In genomic region chr22:41696714-41697113, GRCh38 we compare ENCODE assay signal across 9 cellular contexts. TPM values are rescaled to one million over a fixed set of nuclear protein-coding genes. Genes with fewer than 3 reads are reported as not detected.
DNase-seq lines count a peak whose midpoint lies in the region; ATAC-seq and TF ChIP-seq lines count a peak whose summit lies in the region.
"Had no signal": no experiment of that assay in that cellular context is flagged by ENCODE, and none has a peak within 500 bp of the region (broad histone marks: within the 10 kb centered on the region; RNA-seq: fewer than 3 reads in every experiment).

No MANE protein-coding gene starts in this region.

- CTCF ChIA-PET in activated CD8-positive, alpha-beta T cell treated with anti-CD3 and anti-CD28 coated beads for 36 hours (lab: Charles Lee): interaction anchor here (0.6 to 5.0 kb wide), 64 partner anchors 9 to 416 kb away, joined by 3 to 56 read pairs (median 6); partner anchors contain the start of genes CCDC134, CENPM, SNU13 and SREBF2

- POLR2A ChIA-PET in activated CD8-positive, alpha-beta T cell treated with anti-CD3 and anti-CD28 coated beads for 36 hours (lab: Charles Lee): interaction anchor here (0.7 to 3.9 kb wide), 6 partner anchors 9 to 244 kb away, joined by 3 to 34 read pairs (median 4); partner anchors contain the start of genes CCDC134 and SNU13

- no peaks in the 10 kb centered on the region for H3K9me3 Mint-ChIP-seq in activated CD8-positive, alpha-beta T cell treated with anti-CD3 and anti-CD28 coated beads for 36 hours

- H3K9me3 ChIP-seq in cardiac muscle cell (ENCODE audit: low read depth) (no peaks in the 10 kb centered on the region), lower lobe of right lung (no peaks in the 10 kb centered on the region), thyroid gland (no peaks in the 10 kb centered on the region)

- no peak for DNase-seq in cardiac muscle cell (ENCODE audit: low read depth in 1 of 2, low spot score in 1 of 2)
- no peak for DNase-seq in Right ventricle myocardium superior
- no peak for DNase-seq in activated CD8-positive, alpha-beta T cell treated with anti-CD3 and anti-CD28 coated beads for 36 hours
- no peak for DNase-seq in lower lobe of right lung
- no peak for DNase-seq in thyroid gland
- no peak for DNase-seq in AG20443 (ENCODE audit: low spot score)

- peaks cover 10% of the 10 kb centered on the region for H3K4me1 Mint-ChIP-seq in activated CD8-positive, alpha-beta T cell treated with anti-CD3 and anti-CD28 coated beads for 36 hours (ENCODE audit: low read depth)

- no peaks in the 10 kb centered on the region for H3K27me3 ChIP-seq in cardiac muscle cell
- no peaks in the 10 kb centered on the region for H3K27me3 ChIP-seq in lower lobe of right lung (ENCODE audit: low read depth)
- no peaks in the 10 kb centered on the region for H3K27me3 ChIP-seq in thyroid gland

- no peaks in the 10 kb centered on the region for H3K27me3 Mint-ChIP-seq in activated CD8-positive, alpha-beta T cell treated with anti-CD3 and anti-CD28 coated beads for 36 hours

- TF ChIP-seq POLR2A in thyroid gland (IDR thresholded peaks at IDR 0.05): no peak

- H3K27ac ChIP-seq in cardiac muscle cell (peak overlapping the region; percentile 62), lower lobe of right lung (peak overlapping the region; percentile 72), thyroid gland (peak overlapping the region in 2 of 3 donors; percentile 34 to 74)

- no peaks in the 10 kb centered on the region for H3K36me3 Mint-ChIP-seq in activated CD8-positive, alpha-beta T cell treated with anti-CD3 and anti-CD28 coated beads for 36 hours (ENCODE audit: low read depth)
- H3K36me3 Mint-ChIP-seq: CD14-positive monocyte had no signal

- no peak for ATAC-seq in Right ventricle myocardium superior (ENCODE audit: poor library complexity)
- no peak for ATAC-seq in activated CD8-positive, alpha-beta T cell treated with anti-CD3 and anti-CD28 coated beads for 36 hours
- peak in 1 of 2 donors; percentile 4 for ATAC-seq in lower lobe of right lung
- ATAC-seq in HG02870 (IDR thresholded peaks at IDR 0.05; ENCODE audit: unreplicated experiment): no peak
- ATAC-seq in HG03521 (IDR thresholded peaks at IDR 0.05; ENCODE audit: unreplicated experiment): no peak

- TF ChIP-seq CTCF in cardiac muscle cell (IDR thresholded peaks at IDR 0.05; ENCODE audit: low read depth, low read length) (no peak), lower lobe of right lung (IDR thresholded peaks at IDR 0.05) (no peak), thyroid gland (IDR thresholded peaks at IDR 0.05) (no peak)
- TF ChIP-seq CTCF in activated CD8-positive, alpha-beta T cell treated with anti-CD3 and anti-CD28 coated beads for 36 hours (IDR thresholded peaks at IDR 0.05): no peak

- no peak overlapping the region for H3K4me3 ChIP-seq in cardiac muscle cell
- H3K4me3 ChIP-seq in lower lobe of right lung: no peak overlapping the region
- no peak overlapping the region for H3K4me3 ChIP-seq in thyroid gland (replicated peaks in 1 of 3)

- peak overlapping the region; percentile 47 for H3K27ac Mint-ChIP-seq in activated CD8-positive, alpha-beta T cell treated with anti-CD3 and anti-CD28 coated beads for 36 hours

- no peak overlapping the region for H3K4me3 Mint-ChIP-seq in activated CD8-positive, alpha-beta T cell treated with anti-CD3 and anti-CD28 coated beads for 36 hours

- WGBS in thyroid gland, 2 donors: 52 to 77% methylated on average over 5 to 9 of the region's 11 CpGs

- H3K36me3 ChIP-seq in cardiac muscle cell (no peaks in the 10 kb centered on the region), lower lobe of right lung (peaks cover 10% of the 10 kb centered on the region), thyroid gland (peaks cover 5 to 7% of the 10 kb centered on the region in 2 donors)

- intact Hi-C loops in Right ventricle myocardium superior (cut with DNase I): loop anchor here (5.0 kb wide), 1 partner anchor 246 kb away; no protein-coding TSS in a partner anchor
- intact Hi-C loops in activated CD8-positive, alpha-beta T cell treated with anti-CD3 and anti-CD28 coated beads for 36 hours (cut with micrococcal nuclease): loop anchor here (5.0 kb wide), 1 partner anchor 246 kb away; no protein-coding TSS in a partner anchor
- intact Hi-C loops in lower lobe of right lung (cut with DNase I): loop anchor here (5.0 kb wide), 1 partner anchor 246 kb away; no protein-coding TSS in a partner anchor
- intact Hi-C loops in thyroid gland (cut with DNase I): loop anchor here (5.0 kb wide), 1 partner anchor 246 kb away; no protein-coding TSS in a partner anchor

- H3K4me1 ChIP-seq in cardiac muscle cell (ENCODE audit: low read depth): peaks cover 5% of the 10 kb centered on the region
- H3K4me1 ChIP-seq in lower lobe of right lung: peaks cover 19% of the 10 kb centered on the region
- peaks cover 9 to 18% of the 10 kb centered on the region in 2 donors for H3K4me1 ChIP-seq in thyroid gland

RNA-seq across cellular contexts. Expression of gene MEI1, which starts 2.6 kb away (rescaled TPM):
- total RNA-seq in cardiac muscle cell: 1.1 and 17.8 TPM in 2 replicates
- polyA plus RNA-seq in cardiac muscle cell: 3.3 and 5.6 TPM in 2 replicates
- not detected for total RNA-seq in Right ventricle myocardium superior
- 10 to 100 TPM; 27.7 to 28.4 TPM for total RNA-seq in activated CD8-positive, alpha-beta T cell treated with anti-CD3 and anti-CD28 coated beads for 36 hours
- 4.3 TPM for total RNA-seq in lower lobe of right lung
- 1 to 10 TPM in 2 of 4 donors, under 1 TPM in 2; 0.25 to 5.2 (median 1.4) TPM for total RNA-seq in thyroid gland

RNA-seq across cellular contexts. Expression of gene SNU13, which starts 8.0 kb away (rescaled TPM):
- total RNA-seq in cardiac muscle cell (112 and 149 TPM in 2 replicates), Right ventricle myocardium superior (193 TPM), lower lobe of right lung (95.9 TPM), thyroid gland (100 to 1,000 TPM; 127 to 194 (median 176) TPM)
- 246 and 273 TPM in 2 replicates for polyA plus RNA-seq in cardiac muscle cell
- 100 to 1,000 TPM; 275 to 299 TPM for total RNA-seq in activated CD8-positive, alpha-beta T cell treated with anti-CD3 and anti-CD28 coated beads for 36 hours
